In the genomic region with DNA sequence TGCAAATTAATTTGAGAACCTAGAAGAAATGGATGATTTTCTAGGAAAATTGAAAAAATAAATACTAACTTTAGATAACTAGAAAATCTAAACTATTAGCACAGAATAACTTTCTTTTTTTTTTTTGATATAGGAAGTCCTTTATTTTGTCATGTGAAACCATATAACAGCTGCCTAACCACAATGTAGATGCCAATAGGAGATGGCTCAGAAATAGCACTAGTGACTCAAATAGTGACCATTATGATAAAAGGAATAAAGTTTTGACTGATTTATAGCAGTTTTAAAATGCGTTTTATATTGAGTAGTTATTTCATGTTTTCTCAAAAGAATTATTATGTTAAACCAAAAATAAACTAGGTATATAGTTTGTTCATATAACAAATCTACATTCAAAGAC, we compare ENCODE assay signal across 15 cellular contexts.
DNase-seq lines count a peak whose midpoint lies in the region; ATAC-seq lines count a peak whose summit lies in the region.
"Had no signal": no experiment of that assay in that cellular context is flagged by ENCODE, and none has a peak within 500 bp of the region (broad histone marks: within the 10 kb centered on the region; RNA-seq: fewer than 3 reads in every experiment).

No MANE protein-coding gene starts in this region.

- ATAC-seq in GM18868 (IDR thresholded peaks at IDR 0.05; ENCODE audit: unreplicated experiment) (peak; percentile 67), HG03432 (IDR thresholded peaks at IDR 0.05; ENCODE audit: unreplicated experiment) (peak; percentile 64), HG03039 (IDR thresholded peaks at IDR 0.05; ENCODE audit: unreplicated experiment) (no peak), HG03108 (IDR thresholded peaks at IDR 0.05; ENCODE audit: unreplicated experiment) (no peak)
- ATAC-seq: foreskin keratinocyte, T-helper 17 cell had no signal

- peak; percentile 46 for DNase-seq in RPMI8226
- peak; percentile 75 for DNase-seq in myocyte (ENCODE audit: low read depth)
- DNase-seq in hepatic stellate cell (ENCODE audit: low spot score): no peak
- no peak for DNase-seq in NCI-H2227 (lab: John Stamatoyannopoulos, UW; ENCODE audit: unreplicated experiment)
- DNase-seq: foreskin keratinocyte; KG1; NCI-H1417 treated with DMSO at 0.1 percent for 48 hours; NCI-H2171 treated with DMSO at 0.1 percent for 48 hours; Right ventricle myocardium superior; stimulated activated CD4-positive, alpha-beta T cell treated with anti-CD3 and anti-CD28 coated beads, Interleukin-4, amount 100 ng/mL, for 4 hours; T-helper 17 cell had no signal

Comparison
In these comparisons a context has a peak if more than half of its experiments do, and no peak if none do; other contexts are left out.
1. ATAC-seq: peak in GM18868 (single experiment) and HG03432 (single experiment); none in HG03039 (single experiment) and HG03108 (single experiment).
2. DNase-seq: peak in RPMI8226 (single experiment) and myocyte (single experiment); none in hepatic stellate cell (single experiment) and NCI-H2227 (single experiment).